Comparison of ENCODE assay signal across 9 cellular contexts in genomic region chr17:75589919-75590303, GRCh38. TPM values are rescaled to one million over a fixed set of nuclear protein-coding genes. Genes with fewer than 3 reads are reported as not detected.
DNase-seq lines count a peak whose midpoint lies in the region; ATAC-seq and TF ChIP-seq lines count a peak whose summit lies in the region.
"Had no signal": no experiment of that assay in that cellular context is flagged by ENCODE, and none has a peak within 500 bp of the region (broad histone marks: within the 10 kb centered on the region; RNA-seq: fewer than 3 reads in every experiment).

No MANE protein-coding gene starts in this region.

- peaks cover 15% of the 10 kb centered on the region for H3K4me1 Mint-ChIP-seq in CD8-positive, alpha-beta T cell (ENCODE audit: low read depth)

- intact Hi-C loops in CD8-positive, alpha-beta T cell (cut with DNase I, micrococcal nuclease): loop anchor here (1.0 to 5.0 kb wide), 9 partner anchors 65 to 301 kb away; partner anchors contain the start of genes LLGL2 (in 2 of the 2), TSEN54 (in 2 of the 2), GRB2 (in 1 of the 2) and RECQL5 (in 1 of the 2)
- intact Hi-C loops in esophagus squamous epithelium (cut with DNase I): loop anchor here (5.0 to 10.0 kb wide), 2 partner anchors 73 to 155 kb away; partner anchors contain the start of genes CASKIN2 and TSEN54

- H3K36me3 Mint-ChIP-seq in CD8-positive, alpha-beta T cell: no peaks in the 10 kb centered on the region
- no peaks in the 10 kb centered on the region for H3K36me3 Mint-ChIP-seq in activated naive CD4-positive, alpha-beta T cell treated with anti-CD3 and anti-CD28 coated beads, Interleukin-2, amount 50 U/mL, for 72 hours

- POLR2A ChIA-PET in CD8-positive, alpha-beta T cell (lab: Charles Lee): interaction anchor here (0.8 kb wide), 1 partner anchor 74 kb away, joined by 4 read pairs; the partner anchor contains the start of gene TSEN54

- H3K36me3 ChIP-seq in CD8-positive, alpha-beta T cell (ENCODE audit: insufficient read depth, low read length): no peaks in the 10 kb centered on the region
- H3K36me3 ChIP-seq in esophagus squamous epithelium: no peaks in the 10 kb centered on the region
- H3K36me3 ChIP-seq in parathyroid adenoma (ENCODE audit: control insufficient read depth, insufficient read depth, low read length): no peaks in the 10 kb centered on the region

- TF ChIP-seq POLR2A in NB4 (IDR thresholded peaks at IDR 0.05; ENCODE audit: extremely low read depth, insufficient read length): no peak
- no peak for TF ChIP-seq POLR2A in esophagus squamous epithelium (IDR thresholded peaks at IDR 0.05)

- no peak overlapping the region for H2AFZ ChIP-seq in parathyroid adenoma

- H3K27me3 ChIP-seq in CD8-positive, alpha-beta T cell (ENCODE audit: insufficient read depth, low read length): no peaks in the 10 kb centered on the region
- H3K27me3 ChIP-seq in esophagus squamous epithelium: peaks cover 0 to 15% (median 0%) of the 10 kb centered on the region in 4 donors
- no peaks in the 10 kb centered on the region for H3K27me3 ChIP-seq in parathyroid adenoma (ENCODE audit: control insufficient read depth, insufficient read depth, low read length)

- peaks cover 15% of the 10 kb centered on the region for H3K4me1 ChIP-seq in CD8-positive, alpha-beta T cell (ENCODE audit: insufficient read depth, low read length)
- H3K4me1 ChIP-seq in esophagus squamous epithelium (peaks cover 14 to 40% (median 16%) of the 10 kb centered on the region in 3 donors), parathyroid adenoma (no peaks in the 10 kb centered on the region)

- 50% methylated on average over 4 of the region's 29 CpGs; no CpG with 5 or more reads in 1 of the 2 donors for WGBS in esophagus squamous epithelium, 2 donors

- no peak overlapping the region for H3K9ac ChIP-seq in parathyroid adenoma

- no peaks in the 10 kb centered on the region for H3K79me2 ChIP-seq in parathyroid adenoma

- peak in 1 of 7 experiments; percentile 11 for DNase-seq in CD8-positive, alpha-beta T cell
- no peak for DNase-seq in NB4 (ENCODE audit: low read depth)
- no peak for DNase-seq in esophagus squamous epithelium (lab: John Stamatoyannopoulos, UW)
- DNase-seq in SIG-M5 treated with dmso at 0.1 percent for 504 hours (lab: John Stamatoyannopoulos, UW; ENCODE audit: unreplicated experiment): no peak
- DNase-seq in activated naive CD4-positive, alpha-beta T cell treated with anti-CD3 and anti-CD28 coated beads, Interleukin-2, amount 50 U/mL, for 16 hours: no peak
- no peak for DNase-seq in activated naive CD4-positive, alpha-beta T cell treated with anti-CD3 and anti-CD28 coated beads, Interleukin-2, amount 50 U/mL, for 72 hours (ENCODE audit: low spot score in 2 of 2)

- H3K27ac ChIP-seq in CD8-positive, alpha-beta T cell (ENCODE audit: low read depth, low read length): no peak overlapping the region
- H3K27ac ChIP-seq in esophagus squamous epithelium (peak overlapping the region; percentile 78 to 97 (median 93)), parathyroid adenoma (no peak overlapping the region)

- peak overlapping the region; percentile 58 for H3K4me3 Mint-ChIP-seq in CD8-positive, alpha-beta T cell

- no peak overlapping the region for H3K4me2 ChIP-seq in parathyroid adenoma (ENCODE audit: low read length)

- CTCF ChIA-PET in CD8-positive, alpha-beta T cell (lab: Charles Lee): interaction anchor here (0.6 to 2.3 kb wide), 7 partner anchors 12 to 164 kb away, joined by 3 to 8 read pairs (median 4); partner anchors contain the start of gene TSEN54

- no peaks in the 10 kb centered on the region for H3K27me3 Mint-ChIP-seq in CD8-positive, alpha-beta T cell (ENCODE audit: low read depth)

- no peak for ATAC-seq in CD8-positive, alpha-beta T cell
- ATAC-seq in GM19452 (IDR thresholded peaks at IDR 0.05; ENCODE audit: unreplicated experiment): no peak
- ATAC-seq in activated naive CD4-positive, alpha-beta T cell treated with anti-CD3 and anti-CD28 coated beads, Interleukin-2, amount 50 U/mL, for 72 hours: no peak

- H3K9me3 ChIP-seq in CD8-positive, alpha-beta T cell (ENCODE audit: low read length): no peaks in the 10 kb centered on the region
- H3K9me3 ChIP-seq in esophagus squamous epithelium: no peaks in the 10 kb centered on the region
- H3K9me3 ChIP-seq in parathyroid adenoma (ENCODE audit: control insufficient read depth, low read length): no peaks in the 10 kb centered on the region

- peak overlapping the region; percentile 74 for H3K4me3 ChIP-seq in CD8-positive, alpha-beta T cell (ENCODE audit: low read depth, low read length)
- H3K4me3 ChIP-seq in NB4 (ENCODE audit: low read depth, low read length): peak overlapping the region; percentile 43
- H3K4me3 ChIP-seq in esophagus squamous epithelium: peak overlapping the region; percentile 34 to 82 (median 65)
- peak overlapping the region; percentile 56 for H3K4me3 ChIP-seq in parathyroid adenoma (ENCODE audit: low read depth, low read length)

- no peaks in the 10 kb centered on the region for H3K9me3 Mint-ChIP-seq in CD8-positive, alpha-beta T cell
- no peaks in the 10 kb centered on the region for H3K9me3 Mint-ChIP-seq in activated naive CD4-positive, alpha-beta T cell treated with anti-CD3 and anti-CD28 coated beads, Interleukin-2, amount 50 U/mL, for 72 hours

- TF ChIP-seq CTCF in CD8-positive, alpha-beta T cell (IDR thresholded peaks at IDR 0.05): no peak
- TF ChIP-seq CTCF in NB4 (IDR thresholded peaks at IDR 0.05; ENCODE audit: low read depth, low read length) (no peak), esophagus squamous epithelium (IDR thresholded peaks at IDR 0.05) (no peak), parathyroid adenoma (IDR thresholded peaks at IDR 0.05) (no peak)

- H3K27ac Mint-ChIP-seq in CD8-positive, alpha-beta T cell: no peak overlapping the region
- no peak overlapping the region for H3K27ac Mint-ChIP-seq in activated naive CD4-positive, alpha-beta T cell treated with anti-CD3 and anti-CD28 coated beads, Interleukin-2, amount 50 U/mL, for 72 hours

RNA-seq across cellular contexts. Expression of gene MYO15B, which starts 2.3 kb away (rescaled TPM):
- 100 to 1,000 TPM; 271 to 300 TPM for total RNA-seq in CD8-positive, alpha-beta T cell
- 10 to 100 TPM in 2 of 4 donors, 1 to 10 TPM in 2; 6.3 to 60.7 (median 10.4) TPM for total RNA-seq in esophagus squamous epithelium
- total RNA-seq in activated naive CD4-positive, alpha-beta T cell treated with anti-CD3 and anti-CD28 coated beads, Interleukin-2, amount 50 U/mL, for 72 hours: 10 to 100 TPM; 38.4 to 45.0 TPM

RNA-seq across cellular contexts. Expression of gene SMIM5, which starts 43.3 kb away (rescaled TPM):
- 1 to 10 TPM in 1 of 2 experiments, under 1 TPM in 1; 0.60 to 2.1 TPM for total RNA-seq in CD8-positive, alpha-beta T cell
- 10 to 100 TPM in 1 of 4 donors, 1 to 10 TPM in 3; 7.4 to 16.8 (median 8.6) TPM for total RNA-seq in esophagus squamous epithelium
- under 1 TPM; 0.06 to 0.32 TPM for total RNA-seq in activated naive CD4-positive, alpha-beta T cell treated with anti-CD3 and anti-CD28 coated beads, Interleukin-2, amount 50 U/mL, for 72 hours
- total RNA-seq: SK-MEL-5 had no signal

Comparison
In these comparisons a context has a peak if more than half of its experiments do, and no peak if none do; other contexts are left out.
1. H3K27ac ChIP-seq: peak in esophagus squamous epithelium (4 of 4); none in CD8-positive, alpha-beta T cell (single experiment) and parathyroid adenoma (single experiment).
2. RNA of gene MYO15B, which starts 2.3 kb away (total RNA-seq): 271 to 300 TPM in CD8-positive, alpha-beta T cell; 38.4 to 45.0 TPM in activated naive CD4-positive, alpha-beta T cell treated with anti-CD3 and anti-CD28 coated beads, Interleukin-2, amount 50 U/mL, for 72 hours and 6.3 to 60.7 TPM in esophagus squamous epithelium; every median in the first group is over 4 times any median in the second.
3. Peak in every context shown above with its lines, with median percentiles within 50 percentile points of each other: H3K4me3 ChIP-seq.